ENCODE assay signal across 8 cellular contexts in the genomic region with DNA sequence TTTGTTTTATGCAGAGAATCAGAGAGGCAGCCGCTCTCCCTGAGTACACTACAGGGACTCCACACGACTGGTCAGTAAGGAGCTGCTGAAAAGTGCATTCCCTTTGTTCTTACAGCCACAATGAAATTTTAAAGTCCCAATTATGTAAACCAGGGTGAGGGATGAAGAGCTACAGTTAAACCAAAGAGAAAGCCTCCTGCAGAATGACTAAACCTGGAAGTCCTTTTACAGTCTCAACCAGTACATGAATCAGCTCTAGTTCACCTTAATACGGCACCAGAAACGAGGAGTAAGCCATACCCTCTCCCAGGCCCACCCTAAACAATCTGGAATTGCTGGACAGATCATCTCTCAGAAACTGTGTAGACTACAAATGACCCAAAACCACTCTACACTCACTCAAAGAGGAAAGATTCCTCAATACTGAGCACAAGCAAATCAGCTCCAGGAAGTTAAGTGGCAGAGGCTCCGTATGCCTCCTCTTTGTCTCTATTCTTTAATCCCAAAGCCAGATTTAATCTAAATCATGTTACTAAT.
DNase-seq lines count a peak whose midpoint lies in the region; ATAC-seq and TF ChIP-seq lines count a peak whose summit lies in the region.

No MANE protein-coding gene starts in this region.

- H3K27me3 ChIP-seq in PC-3 (ENCODE audit: low read length) (no peaks in the 10 kb centered on the region), prostate gland (replicated peaks; ENCODE audit: insufficient read depth) (no peaks in the 10 kb centered on the region)

- intact Hi-C loops in PC-3 (cut with micrococcal nuclease), result loop anchor here (2.0 kb wide), 1 partner anchor 75 kb away; no protein-coding TSS in a partner anchor
- intact Hi-C loops in prostate gland (cut with DNase I), result loop anchor here (5.0 kb wide), 1 partner anchor 73 kb away; no protein-coding TSS in a partner anchor

- H3K9me3 ChIP-seq in PC-3 (ENCODE audit: low read length) (no peaks in the 10 kb centered on the region), prostate gland (no peaks in the 10 kb centered on the region)

- H3K36me3 Mint-ChIP-seq in activated T-helper 17 cell treated with anti-CD3 and anti-CD28 coated beads, Interleukin-2, amount 50 U/mL, for 72 hours (ENCODE audit: low read depth), result no peaks in the 10 kb centered on the region

- DNase-seq in EH (ENCODE audit: low read depth) (peak; percentile 48), PC-3 (peak; percentile 53), fibroblast of the aortic adventitia (ENCODE audit: low read depth) (peak; percentile 43), prostate gland (ENCODE audit: low spot score) (no peak), NCI-H1048 (lab: John Stamatoyannopoulos, UW) (no peak), GDM1 (lab: John Stamatoyannopoulos, UW) (no peak), COLO668 (lab: John Stamatoyannopoulos, UW; ENCODE audit: unreplicated experiment) (no peak)

- peak overlapping the region; percentile 34 for H3K9ac ChIP-seq in PC-3 (ENCODE audit: low read length)

- no peak for TF ChIP-seq POLR2A in prostate gland (IDR thresholded peaks at IDR 0.05)

- H3K9me2 ChIP-seq in PC-3 (replicated peaks; ENCODE audit: low read length), result no peaks in the 10 kb centered on the region

- H3K4me2 ChIP-seq in PC-3 (ENCODE audit: low read length), result peak overlapping the region; percentile 81

- peaks cover 12% of the 10 kb centered on the region for H3K4me1 Mint-ChIP-seq in activated T-helper 17 cell treated with anti-CD3 and anti-CD28 coated beads, Interleukin-2, amount 50 U/mL, for 72 hours

- TF ChIP-seq CTCF in PC-3 (conservative IDR thresholded peaks at IDR 0.05; ENCODE audit: low read depth, low read length) (no peak), fibroblast of the aortic adventitia (IDR thresholded peaks at IDR 0.05; ENCODE audit: insufficient read depth, low read length) (no peak), prostate gland (IDR thresholded peaks at IDR 0.05) (no peak)

- H3K27ac Mint-ChIP-seq in activated T-helper 17 cell treated with anti-CD3 and anti-CD28 coated beads, Interleukin-2, amount 50 U/mL, for 72 hours, result no peak overlapping the region

- CTCF ChIA-PET in PC-3 (lab: Charles Lee), result no interaction called here

- H4K20me1 ChIP-seq in PC-3 (ENCODE audit: low read length), result no peaks in the 10 kb centered on the region

- H3K36me3 ChIP-seq in PC-3 (ENCODE audit: low read depth, low read length) (no peaks in the 10 kb centered on the region), prostate gland (no peaks in the 10 kb centered on the region)

- no peaks in the 10 kb centered on the region for H3K9me3 Mint-ChIP-seq in activated T-helper 17 cell treated with anti-CD3 and anti-CD28 coated beads, Interleukin-2, amount 50 U/mL, for 72 hours

- ATAC-seq in PC-3, result peak; percentile 78
- no peak for ATAC-seq in activated T-helper 17 cell treated with anti-CD3 and anti-CD28 coated beads, Interleukin-2, amount 50 U/mL, for 72 hours (replicated peaks)

- POLR2A ChIA-PET in PC-3 (lab: Charles Lee; ENCODE audit: unreplicated experiment), result interaction anchor here (0.5 to 0.6 kb wide), 4 partner anchors 79 to 320 kb away, joined by 3 to 23 read pairs (median 3); no protein-coding TSS in a partner anchor

- peak overlapping the region; percentile 64 for H3K27ac ChIP-seq in PC-3 (ENCODE audit: low read length)
- H3K27ac ChIP-seq in prostate gland, result peak overlapping the region; percentile 79 to 82

- BruUV-seq in PC-3 (replicated peaks; lab: Mats Ljungman, UMichigan), result no TSS peak

- H3K27me3 Mint-ChIP-seq in activated T-helper 17 cell treated with anti-CD3 and anti-CD28 coated beads, Interleukin-2, amount 50 U/mL, for 72 hours, result peaks cover 25% of the 10 kb centered on the region

- H3F3A ChIP-seq in PC-3 (ENCODE audit: low read length, unreplicated experiment), result no peaks in the 10 kb centered on the region

- 8% methylated on average over 5 of the region's 5 CpGs for WGBS in prostate gland

- H3K4me1 ChIP-seq in PC-3 (ENCODE audit: insufficient read depth, low read length) (peaks cover 31% of the 10 kb centered on the region), prostate gland (replicated peaks) (peaks cover 19% of the 10 kb centered on the region)

- peak overlapping the region; percentile 67 for H3K4me3 ChIP-seq in PC-3 (ENCODE audit: low read length)
- peak overlapping the region; percentile 67 for H3K4me3 ChIP-seq in fibroblast of the aortic adventitia (ENCODE audit: low read depth, low read length)
- peak overlapping the region in 1 of 2 donors; percentile 32 for H3K4me3 ChIP-seq in prostate gland

- peaks cover 91% of the 10 kb centered on the region for H3K79me2 ChIP-seq in PC-3 (ENCODE audit: low read length)

- no peak overlapping the region for H3K4me3 Mint-ChIP-seq in activated T-helper 17 cell treated with anti-CD3 and anti-CD28 coated beads, Interleukin-2, amount 50 U/mL, for 72 hours

- peak overlapping the region; percentile 64 for H2AFZ ChIP-seq in PC-3 (ENCODE audit: low read length)

Comparison
In these comparisons a context has a peak if more than half of its experiments do, and no peak if none do; other contexts are left out.
1. DNase-seq: peak in EH (single experiment), PC-3 (single experiment) and fibroblast of the aortic adventitia (single experiment); none in prostate gland (single experiment), NCI-H1048 (single experiment), GDM1 (single experiment) and COLO668 (single experiment).